ENCODE assay signal across 9 cellular contexts in genomic region chr4:81491943-81492342, GRCh38. TPM values are rescaled to one million over a fixed set of nuclear protein-coding genes. Genes with fewer than 3 reads are reported as not detected.
A peak's percentile ranks its signal among the peaks of the same experiment; 100 is the strongest.
DNase-seq lines count a peak whose midpoint lies in the region; ATAC-seq and TF ChIP-seq lines count a peak whose summit lies in the region.
"Had no signal": no experiment of that assay in that cellular context is flagged by ENCODE, and none has a peak within 500 bp of the region (broad histone marks: within the 10 kb centered on the region; RNA-seq: fewer than 3 reads in every experiment).

No MANE protein-coding gene starts in this region.

- TF ChIP-seq POLR2A in Peyer's patch (IDR thresholded peaks at IDR 0.05) (no peak), esophagus squamous epithelium (IDR thresholded peaks at IDR 0.05) (no peak)

- DNase-seq in Peyer's patch, result no peak
- no peak for DNase-seq in esophagus squamous epithelium (lab: John Stamatoyannopoulos, UW)
- DNase-seq in HEK293T (ENCODE audit: extremely low spot score), result no peak
- DNase-seq in GM10266 (ENCODE audit: extremely low spot score), result no peak
- no peak for DNase-seq in RKO (ENCODE audit: low spot score)
- DNase-seq: NCI-H1694 treated with DMSO at 0.1 percent for 48 hours had no signal

- no peaks in the 10 kb centered on the region for H3K27me3 ChIP-seq in BLaER1 treated with 17β-estradiol and CSF1 and Interleukin-3, amounts not matched to agents 10 nM and 100 nM
- H3K27me3 ChIP-seq in Peyer's patch (no peaks in the 10 kb centered on the region), esophagus squamous epithelium (no peaks in the 10 kb centered on the region)

- intact Hi-C loops in esophagus squamous epithelium (cut with DNase I), result no loop called here

- POLR2A ChIA-PET in HEK293T (lab: Yijun Ruan, JAX), result no interaction called here

- H4K20me1 ChIP-seq in BLaER1 treated with 17β-estradiol and CSF1 and Interleukin-3, amounts not matched to agents 10 nM and 100 nM, result no peaks in the 10 kb centered on the region

- peak overlapping the region; percentile 61 to 92 (median 73) for H3K4me2 ChIP-seq in BLaER1 treated with 17β-estradiol and CSF1 and Interleukin-3, amounts not matched to agents 10 nM and 100 nM

- peak; percentile 47 for ATAC-seq in GM21390 (IDR thresholded peaks at IDR 0.05; ENCODE audit: unreplicated experiment)
- ATAC-seq in GM19023 (IDR thresholded peaks at IDR 0.05; ENCODE audit: unreplicated experiment), result no peak

- peaks cover 40 to 78% (median 54%) of the 10 kb centered on the region in 10 experiments for H3K4me1 ChIP-seq in BLaER1 treated with 17β-estradiol and CSF1 and Interleukin-3, amounts not matched to agents 10 nM and 100 nM
- H3K4me1 ChIP-seq in Peyer's patch, result peaks cover 0 to 30% (median 5%) of the 10 kb centered on the region in 4 donors
- peaks cover 0 to 34% (median 20%) of the 10 kb centered on the region in 3 donors for H3K4me1 ChIP-seq in esophagus squamous epithelium

- WGBS in esophagus squamous epithelium, 2 donors, result 32 to 55% methylated on average over 1 of the region's 1 CpG

- peak overlapping the region; percentile 54 to 81 (median 67) for H3K9ac ChIP-seq in BLaER1 treated with 17β-estradiol and CSF1 and Interleukin-3, amounts not matched to agents 10 nM and 100 nM

- TF ChIP-seq CTCF in Peyer's patch (IDR thresholded peaks at IDR 0.05), result no peak
- no peak for TF ChIP-seq CTCF in esophagus squamous epithelium (IDR thresholded peaks at IDR 0.05)
- TF ChIP-seq CTCF in GM10266 (IDR thresholded peaks at IDR 0.05; ENCODE audit: control insufficient read depth, insufficient read depth, low read depth, missing control alignments), result no peak

- peak overlapping the region; percentile 79 to 95 (median 90) for H3K27ac ChIP-seq in BLaER1 treated with 17β-estradiol and CSF1 and Interleukin-3, amounts not matched to agents 10 nM and 100 nM
- H3K27ac ChIP-seq in Peyer's patch, result peak overlapping the region; percentile 9 to 57 (median 28)
- H3K27ac ChIP-seq in esophagus squamous epithelium, result peak overlapping the region; percentile 37 to 72 (median 40)

- CTCF ChIA-PET in HEK293T (lab: Yijun Ruan, JAX), result no interaction called here

- H3K4me3 ChIP-seq in BLaER1 treated with 17β-estradiol and CSF1 and Interleukin-3, amounts not matched to agents 10 nM and 100 nM, result peak overlapping the region in 1 of 10 experiments; percentile 23; a peak in 5 of 20 replicates
- no peak overlapping the region for H3K4me3 ChIP-seq in Peyer's patch
- H3K4me3 ChIP-seq in esophagus squamous epithelium, result no peak overlapping the region

- no peaks in the 10 kb centered on the region; a peak in 1 of 22 replicates for H3K36me3 ChIP-seq in BLaER1 treated with 17β-estradiol and CSF1 and Interleukin-3, amounts not matched to agents 10 nM and 100 nM
- H3K36me3 ChIP-seq in Peyer's patch (no peaks in the 10 kb centered on the region), esophagus squamous epithelium (no peaks in the 10 kb centered on the region)

- H3K9me3 ChIP-seq in BLaER1 treated with 17β-estradiol and CSF1 and Interleukin-3, amounts not matched to agents 10 nM and 100 nM (replicated peaks in 1 of 11), result peaks cover 0 to 50% (median 40%) of the 10 kb centered on the region in 11 experiments; a peak in 18 of 22 replicates
- H3K9me3 ChIP-seq in Peyer's patch, result no peaks in the 10 kb centered on the region
- H3K9me3 ChIP-seq in esophagus squamous epithelium, result no peaks in the 10 kb centered on the region

TF ChIP-seq in HEK293T, 16 proteins besides CTCF, POLR2A, EP300 and RAD21:
- TF ChIP-seq ELF4 (IDR thresholded peaks at IDR 0.05), result no peak
- TF ChIP-seq FOXM1 (IDR thresholded peaks at IDR 0.05; ENCODE audit: borderline replicate concordance), result no peak
- no peak for TF ChIP-seq FOXA1 (IDR thresholded peaks at IDR 0.05)
- TF ChIP-seq BHLHE40 (IDR thresholded peaks at IDR 0.05; ENCODE audit: borderline replicate concordance), result no peak
- TF ChIP-seq TARDBP (IDR thresholded peaks at IDR 0.05), result no peak
- no peak for TF ChIP-seq LEF1 (IDR thresholded peaks at IDR 0.05; ENCODE audit: borderline replicate concordance)
- TF ChIP-seq SP1 (IDR thresholded peaks at IDR 0.05), result no peak
- TF ChIP-seq PKNOX1 (IDR thresholded peaks at IDR 0.05), result no peak
- no peak for TF ChIP-seq FOXK2 (IDR thresholded peaks at IDR 0.05)
- no peak for TF ChIP-seq SUZ12 (IDR thresholded peaks at IDR 0.05)
- no peak for TF ChIP-seq CTBP1 (IDR thresholded peaks at IDR 0.05; ENCODE audit: borderline replicate concordance)
- no peak for TF ChIP-seq ARNT (IDR thresholded peaks at IDR 0.05)
- TF ChIP-seq L3MBTL2 (conservative IDR thresholded peaks at IDR 0.05), result no peak
TF ChIP-seq in HEK293T: peak in this region for 0.

RNA-seq across cellular contexts. Expression of gene RASGEF1B, which starts 20.2 kb away (rescaled TPM):
- total RNA-seq in Peyer's patch (10 to 100 TPM; 15.4 to 45.4 (median 28.0) TPM), esophagus squamous epithelium (10 to 100 TPM in 3 of 4 donors, 1 to 10 TPM in 1; 9.1 to 18.9 (median 13.9) TPM)

Comparison
In these comparisons a context has a peak if more than half of its experiments do, and no peak if none do; other contexts are left out.
1. H3K27ac ChIP-seq: peak in every context shown above with its lines; median percentile 90 in BLaER1 treated with 17β-estradiol and CSF1 and Interleukin-3, amounts not matched to agents 10 nM and 100 nM; 40 in esophagus squamous epithelium; 28 in Peyer's patch.